Comparison of ENCODE assay signal across 8 cellular contexts in the genomic region with DNA sequence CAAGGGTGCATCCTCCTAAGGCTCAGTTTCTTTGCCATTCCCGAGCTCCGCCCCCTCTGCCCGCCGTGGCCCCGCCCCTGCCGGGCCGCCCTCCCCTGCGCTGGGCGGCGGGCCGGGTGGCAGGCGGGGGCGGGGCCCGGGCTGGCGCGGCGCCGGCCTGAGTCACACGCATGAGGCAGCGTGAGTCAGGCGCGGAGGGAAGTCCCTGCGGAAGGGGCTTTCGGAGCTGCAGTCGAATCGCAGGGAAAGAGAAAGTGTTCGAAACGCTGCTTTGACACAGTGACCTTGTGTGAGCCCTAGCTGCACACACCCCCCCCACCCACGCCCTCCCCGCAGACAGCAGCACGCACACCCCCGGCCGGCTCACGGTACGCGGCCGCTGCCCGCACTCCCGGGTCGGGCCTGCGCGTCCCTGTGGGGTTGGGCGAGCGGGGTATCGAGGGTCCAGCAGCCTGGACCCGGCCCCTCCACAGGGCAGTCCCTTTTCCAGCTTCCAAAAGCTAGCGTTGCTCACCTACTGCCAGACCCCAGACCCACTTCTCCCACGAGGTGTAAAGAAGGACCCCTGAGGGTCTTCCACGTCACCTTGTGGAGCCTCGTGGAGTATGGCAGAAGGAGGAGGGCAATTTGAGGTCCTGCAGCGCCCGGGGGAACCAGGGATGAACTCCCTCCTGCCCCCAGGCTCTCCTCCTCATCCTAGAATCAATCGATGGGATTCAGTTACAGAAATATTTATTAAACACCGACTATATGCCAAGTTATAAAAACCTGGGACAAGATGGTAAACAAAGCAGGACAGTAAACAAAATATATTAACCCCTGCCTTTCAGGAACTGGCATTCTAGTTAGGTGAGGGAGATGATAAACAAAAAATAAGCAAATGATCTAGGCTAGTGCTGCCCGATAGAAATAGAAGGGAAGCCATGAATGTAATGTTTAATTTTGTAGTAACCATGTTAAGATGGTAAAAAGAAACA. TPM values are rescaled to one million over a fixed set of nuclear protein-coding genes. Genes with fewer than 3 reads are reported as not detected.
DNase-seq lines count a peak whose midpoint lies in the region; ATAC-seq and FAIRE-seq lines count a peak whose summit lies in the region.

No MANE protein-coding gene starts in this region.

- DNase-seq in DMS53 (lab: John Stamatoyannopoulos, UW) (peak; percentile 95), RCC 7860 (ENCODE audit: low spot score) (peak; percentile 88), fibroblast of gingiva (ENCODE audit: low read depth) (peak; percentile 92)
- peak; percentile 84 for DNase-seq in Jurkat, Clone E6-1 (ENCODE audit: low read depth, low spot score)
- DNase-seq in activated T-helper 1 cell treated with anti-CD3 and anti-CD28 coated beads, Interleukin-12 subunit alpha, Interleukin-12 subunit beta, Interleukin-2, Interleukin-4 antibody, amounts not matched to agents 30 ng/mL and 10 ng/mL and 1 ng/mL, durations not matched to agents 14 hours and 24 hours and 36 hours (ENCODE audit: low spot score), result peak; percentile 91
- peak; percentile 85 to 97 (median 91) for DNase-seq in naive thymus-derived CD4-positive, alpha-beta T cell

- peak; percentile 66 for ATAC-seq in GM21717 (IDR thresholded peaks at IDR 0.05; ENCODE audit: unreplicated experiment)
- ATAC-seq in naive thymus-derived CD4-positive, alpha-beta T cell, result peak; percentile 99
- peak; percentile 99 for ATAC-seq in stimulated activated memory B cell treated with anti-CD40 and anti-IgM and Interleukin-4, amounts not matched to agents 10 μg/mL and 1 μg/mL and 100 μg/mL, for 72 hours

- intact Hi-C loops in activated T-helper 1 cell treated with anti-CD3 and anti-CD28 coated beads, Interleukin-12 subunit alpha, Interleukin-12 subunit beta, Interleukin-2, Interleukin-4 antibody, amounts not matched to agents 30 ng/mL and 10 ng/mL and 1 ng/mL, durations not matched to agents 14 hours and 24 hours and 36 hours (cut with micrococcal nuclease), result loop anchor here (1.0 to 10.0 kb wide), 4 partner anchors 12 to 439 kb away; partner anchors contain the start of genes HMGA1, LEMD2 and SMIM29
- intact Hi-C loops in naive thymus-derived CD4-positive, alpha-beta T cell (cut with micrococcal nuclease), result loop anchor here (1.0 to 2.0 kb wide), 4 partner anchors 12 to 435 kb away; partner anchors contain the start of genes HMGA1 (in 2 of the 2), SMIM29 (in 2 of the 2) and LEMD2 (in 1 of the 2)

- POLR2A ChIA-PET in naive thymus-derived CD4-positive, alpha-beta T cell (lab: Charles Lee), result interaction anchor here (0.5 to 3.9 kb wide), 17 partner anchors 9 to 664 kb away, joined by 3 to 45 read pairs (median 4); partner anchors contain the start of genes ANKS1A, HMGA1, RPS10 and SMIM29

- H3K4me3 Mint-ChIP-seq in activated T-helper 1 cell treated with anti-CD3 and anti-CD28 coated beads, Interleukin-12 subunit alpha, Interleukin-12 subunit beta, Interleukin-2, Interleukin-4 antibody, amounts not matched to agents 30 ng/mL and 10 ng/mL and 1 ng/mL, durations not matched to agents 14 hours and 24 hours and 36 hours, result peak overlapping the region; percentile 64
- H3K4me3 Mint-ChIP-seq in naive thymus-derived CD4-positive, alpha-beta T cell, result peak overlapping the region; percentile 42 to 85 (median 76)
- H3K4me3 Mint-ChIP-seq in stimulated activated memory B cell treated with anti-CD40 and anti-IgM and Interleukin-4, amounts not matched to agents 10 μg/mL and 1 μg/mL and 100 μg/mL, for 72 hours, result peak overlapping the region; percentile 61

- H3K4me1 ChIP-seq in naive thymus-derived CD4-positive, alpha-beta T cell (ENCODE audit: control insufficient read depth in 2 of 2, insufficient read depth in 2 of 2, low read length in 2 of 2), result peaks cover 4 to 14% of the 10 kb centered on the region in 2 donors

- no peaks in the 10 kb centered on the region for H3K9me3 ChIP-seq in naive thymus-derived CD4-positive, alpha-beta T cell (ENCODE audit: control insufficient read depth in 2 of 3, low read length in 3 of 3)

- peaks cover 7% of the 10 kb centered on the region for H3K27me3 Mint-ChIP-seq in activated T-helper 1 cell treated with anti-CD3 and anti-CD28 coated beads, Interleukin-12 subunit alpha, Interleukin-12 subunit beta, Interleukin-2, Interleukin-4 antibody, amounts not matched to agents 30 ng/mL and 10 ng/mL and 1 ng/mL, durations not matched to agents 14 hours and 24 hours and 36 hours (ENCODE audit: insufficient read depth)
- no peaks in the 10 kb centered on the region for H3K27me3 Mint-ChIP-seq in naive thymus-derived CD4-positive, alpha-beta T cell
- H3K27me3 Mint-ChIP-seq in stimulated activated memory B cell treated with anti-CD40 and anti-IgM and Interleukin-4, amounts not matched to agents 10 μg/mL and 1 μg/mL and 100 μg/mL, for 72 hours, result no peaks in the 10 kb centered on the region

- no peaks in the 10 kb centered on the region for H3K36me3 Mint-ChIP-seq in activated T-helper 1 cell treated with anti-CD3 and anti-CD28 coated beads, Interleukin-12 subunit alpha, Interleukin-12 subunit beta, Interleukin-2, Interleukin-4 antibody, amounts not matched to agents 30 ng/mL and 10 ng/mL and 1 ng/mL, durations not matched to agents 14 hours and 24 hours and 36 hours (ENCODE audit: low read depth)
- H3K36me3 Mint-ChIP-seq in naive thymus-derived CD4-positive, alpha-beta T cell, result no peaks in the 10 kb centered on the region
- H3K36me3 Mint-ChIP-seq in stimulated activated memory B cell treated with anti-CD40 and anti-IgM and Interleukin-4, amounts not matched to agents 10 μg/mL and 1 μg/mL and 100 μg/mL, for 72 hours, result no peaks in the 10 kb centered on the region

- no peaks in the 10 kb centered on the region for H3K27me3 ChIP-seq in naive thymus-derived CD4-positive, alpha-beta T cell (ENCODE audit: control insufficient read depth in 2 of 2, insufficient read depth in 2 of 2, low read length in 2 of 2)

- peak overlapping the region; percentile 76 for H3K27ac Mint-ChIP-seq in activated T-helper 1 cell treated with anti-CD3 and anti-CD28 coated beads, Interleukin-12 subunit alpha, Interleukin-12 subunit beta, Interleukin-2, Interleukin-4 antibody, amounts not matched to agents 30 ng/mL and 10 ng/mL and 1 ng/mL, durations not matched to agents 14 hours and 24 hours and 36 hours
- peak overlapping the region; percentile 82 to 95 (median 88) for H3K27ac Mint-ChIP-seq in naive thymus-derived CD4-positive, alpha-beta T cell
- H3K27ac Mint-ChIP-seq in stimulated activated memory B cell treated with anti-CD40 and anti-IgM and Interleukin-4, amounts not matched to agents 10 μg/mL and 1 μg/mL and 100 μg/mL, for 72 hours, result peak overlapping the region; percentile 71

- peaks cover 28% of the 10 kb centered on the region for H3K4me1 Mint-ChIP-seq in activated T-helper 1 cell treated with anti-CD3 and anti-CD28 coated beads, Interleukin-12 subunit alpha, Interleukin-12 subunit beta, Interleukin-2, Interleukin-4 antibody, amounts not matched to agents 30 ng/mL and 10 ng/mL and 1 ng/mL, durations not matched to agents 14 hours and 24 hours and 36 hours (ENCODE audit: low read depth)
- H3K4me1 Mint-ChIP-seq in naive thymus-derived CD4-positive, alpha-beta T cell, result peaks cover 5 to 40% (median 10%) of the 10 kb centered on the region in 7 donors
- H3K4me1 Mint-ChIP-seq in stimulated activated memory B cell treated with anti-CD40 and anti-IgM and Interleukin-4, amounts not matched to agents 10 μg/mL and 1 μg/mL and 100 μg/mL, for 72 hours, result peaks cover 44% of the 10 kb centered on the region

- H3K36me3 ChIP-seq in naive thymus-derived CD4-positive, alpha-beta T cell (ENCODE audit: control insufficient read depth in 2 of 3, insufficient read depth in 3 of 3, low read length in 3 of 3), result no peaks in the 10 kb centered on the region

- H3K27ac ChIP-seq in naive thymus-derived CD4-positive, alpha-beta T cell (ENCODE audit: low read depth, low read length), result peak overlapping the region; percentile 93

- peak overlapping the region; percentile 53 for H3K4me3 ChIP-seq in Jurkat, Clone E6-1 (ENCODE audit: low read length)
- peak overlapping the region; percentile 78 for H3K4me3 ChIP-seq in naive thymus-derived CD4-positive, alpha-beta T cell (ENCODE audit: low read length)

- H3K9me3 Mint-ChIP-seq in activated T-helper 1 cell treated with anti-CD3 and anti-CD28 coated beads, Interleukin-12 subunit alpha, Interleukin-12 subunit beta, Interleukin-2, Interleukin-4 antibody, amounts not matched to agents 30 ng/mL and 10 ng/mL and 1 ng/mL, durations not matched to agents 14 hours and 24 hours and 36 hours, result no peaks in the 10 kb centered on the region
- H3K9me3 Mint-ChIP-seq in naive thymus-derived CD4-positive, alpha-beta T cell, result no peaks in the 10 kb centered on the region
- no peaks in the 10 kb centered on the region for H3K9me3 Mint-ChIP-seq in stimulated activated memory B cell treated with anti-CD40 and anti-IgM and Interleukin-4, amounts not matched to agents 10 μg/mL and 1 μg/mL and 100 μg/mL, for 72 hours

- CTCF ChIA-PET in naive thymus-derived CD4-positive, alpha-beta T cell (lab: Charles Lee), result interaction anchor here (0.7 to 2.1 kb wide), 6 partner anchors 9 to 196 kb away, joined by 3 to 11 read pairs (median 6); partner anchors contain the start of genes HMGA1 and SMIM29

- no peak for FAIRE-seq in RCC 7860 (lab: Jason Lieb, UNC)

RNA-seq across cellular contexts. Expression of gene HMGA1, which starts 12.4 kb away (rescaled TPM):
- polyA plus RNA-seq in Jurkat, Clone E6-1 (2012; ENCODE audit: insufficient read depth, insufficient read length), result 492 TPM
- total RNA-seq in activated T-helper 1 cell treated with anti-CD3 and anti-CD28 coated beads, Interleukin-12 subunit alpha, Interleukin-12 subunit beta, Interleukin-2, Interleukin-4 antibody, amounts not matched to agents 30 ng/mL and 10 ng/mL and 1 ng/mL, durations not matched to agents 14 hours and 24 hours and 36 hours, result 415 and 438 TPM in 2 replicates
- total RNA-seq in naive thymus-derived CD4-positive, alpha-beta T cell, result 100 to 1,000 TPM in 2 of 5 experiments, 10 to 100 TPM in 3; 90.0 to 180 (median 95.3) TPM
- polyA plus RNA-seq in naive thymus-derived CD4-positive, alpha-beta T cell, result 10 to 100 TPM; 35.7 to 41.0 TPM

RNA-seq across cellular contexts. Expression of gene SMIM29, which starts 24.6 kb away (rescaled TPM):
- 21.1 TPM for polyA plus RNA-seq in Jurkat, Clone E6-1 (2012; ENCODE audit: insufficient read depth, insufficient read length)
- total RNA-seq in activated T-helper 1 cell treated with anti-CD3 and anti-CD28 coated beads, Interleukin-12 subunit alpha, Interleukin-12 subunit beta, Interleukin-2, Interleukin-4 antibody, amounts not matched to agents 30 ng/mL and 10 ng/mL and 1 ng/mL, durations not matched to agents 14 hours and 24 hours and 36 hours, result 14.3 and 15.0 TPM in 2 replicates
- total RNA-seq in naive thymus-derived CD4-positive, alpha-beta T cell, result 10 to 100 TPM; 13.9 to 24.2 (median 22.5) TPM
- polyA plus RNA-seq in naive thymus-derived CD4-positive, alpha-beta T cell, result 10 to 100 TPM; 32.3 to 45.5 TPM

Comparison
In these comparisons a context has a peak if more than half of its experiments do, and no peak if none do; other contexts are left out.
1. Peak in every context shown above with its lines: DNase-seq, ATAC-seq, H3K4me3 ChIP-seq and H3K27ac ChIP-seq.